Comparison of ENCODE assay signal across 16 cellular contexts in genomic region chr2:59789523-59789922, GRCh38.
"Had no signal": no experiment of that assay in that cellular context is flagged by ENCODE, and none has a peak within 500 bp of the region (broad histone marks: within the 10 kb centered on the region; RNA-seq: fewer than 3 reads in every experiment).

No MANE protein-coding gene starts in this region.

- H3K4me1 ChIP-seq: adrenal gland, prostate gland had no signal

- DNase-seq: activated CD4-positive, alpha-beta memory T cell treated with anti-CD3 and anti-CD28 coated beads, Interleukin-2, amount 10 ng/mL, durations not matched to agents 7 days and 5 days; activated CD4-positive, CD25-positive, alpha-beta regulatory T cell treated with anti-CD3 and anti-CD28 coated beads, Interleukin-2, amount 50 U/mL, for 72 hours; activated effector memory CD4-positive, alpha-beta T cell treated with anti-CD3 and anti-CD28 coated beads, Interleukin-2, amount 50 U/mL, for 16 hours; activated T-cell treated with anti-CD3 and anti-CD28 coated beads, Interleukin-2, amount 50 U/mL, for 4 hours; adrenal gland; dorsolateral prefrontal cortex; hippocampal formation; kidney glomerular epithelial cell; left ventricle myocardium superior; right cardiac atrium; stimulated activated naive CD8-positive, alpha-beta T cell treated with anti-CD3 and anti-CD28 coated beads, Interleukin-15, Interleukin-2, amounts not matched to agents 100 U/mL and 50 U/mL, for 24 hours; trophoblast cell had no signal

- H3K27me3 Mint-ChIP-seq: activated CD4-positive, alpha-beta memory T cell treated with anti-CD3 and anti-CD28 coated beads, Interleukin-2, amount 10 ng/mL, durations not matched to agents 7 days and 5 days; activated naive CD4-positive, alpha-beta T cell treated with anti-CD3 and anti-CD28 coated beads, Interleukin-2, amount 50 U/mL, for 24 hours; natural killer cell treated with Interleukin-12 subunit alpha and Interleukin-12 subunit beta and Interleukin-15 and Interleukin-18, amount 100 ng/mL, for 72 hours had no signal

- H3K36me3 ChIP-seq: adrenal gland, prostate gland had no signal

- H3K9me3 Mint-ChIP-seq: activated CD4-positive, alpha-beta memory T cell treated with anti-CD3 and anti-CD28 coated beads, Interleukin-2, amount 10 ng/mL, durations not matched to agents 7 days and 5 days; activated naive CD4-positive, alpha-beta T cell treated with anti-CD3 and anti-CD28 coated beads, Interleukin-2, amount 50 U/mL, for 24 hours had no signal

- H3K9me3 ChIP-seq: adrenal gland, prostate gland had no signal

- H3K27ac ChIP-seq: adrenal gland, dorsolateral prefrontal cortex, prostate gland had no signal

- H3K4me3 Mint-ChIP-seq: activated CD4-positive, alpha-beta memory T cell treated with anti-CD3 and anti-CD28 coated beads, Interleukin-2, amount 10 ng/mL, durations not matched to agents 7 days and 5 days; activated naive CD4-positive, alpha-beta T cell treated with anti-CD3 and anti-CD28 coated beads, Interleukin-2, amount 50 U/mL, for 24 hours; activated T-cell treated with anti-CD3 and anti-CD28 coated beads, Interleukin-2, amount 50 U/mL, for 4 hours; memory B cell; natural killer cell treated with Interleukin-12 subunit alpha and Interleukin-12 subunit beta and Interleukin-15 and Interleukin-18, amount 100 ng/mL, for 72 hours had no signal

- H3K4me1 Mint-ChIP-seq: activated CD4-positive, alpha-beta memory T cell treated with anti-CD3 and anti-CD28 coated beads, Interleukin-2, amount 10 ng/mL, durations not matched to agents 7 days and 5 days; activated naive CD4-positive, alpha-beta T cell treated with anti-CD3 and anti-CD28 coated beads, Interleukin-2, amount 50 U/mL, for 24 hours; memory B cell had no signal

- H3K36me3 Mint-ChIP-seq: natural killer cell treated with Interleukin-12 subunit alpha and Interleukin-12 subunit beta and Interleukin-15 and Interleukin-18, amount 100 ng/mL, for 72 hours had no signal

- H3K27ac Mint-ChIP-seq: activated CD4-positive, alpha-beta memory T cell treated with anti-CD3 and anti-CD28 coated beads, Interleukin-2, amount 10 ng/mL, durations not matched to agents 7 days and 5 days; activated naive CD4-positive, alpha-beta T cell treated with anti-CD3 and anti-CD28 coated beads, Interleukin-2, amount 50 U/mL, for 24 hours; memory B cell; natural killer cell treated with Interleukin-12 subunit alpha and Interleukin-12 subunit beta and Interleukin-15 and Interleukin-18, amount 100 ng/mL, for 72 hours had no signal

- H3K4me3 ChIP-seq: adrenal gland, dorsolateral prefrontal cortex, prostate gland had no signal

- H3K27me3 ChIP-seq: adrenal gland, dorsolateral prefrontal cortex had no signal
